Comparison of ENCODE assay signal across 8 cellular contexts in genomic region chr11:46529086-46529905, GRCh38.
DNase-seq lines count a peak whose midpoint lies in the region; ATAC-seq and TF ChIP-seq lines count a peak whose summit lies in the region.

No MANE protein-coding gene starts in this region.

- CTCF ChIA-PET in RWPE1 (lab: Yijun Ruan, JAX) = interaction anchor here (0.6 to 1.5 kb wide), 21 partner anchors 9 to 1386 kb away, joined by 3 to 13 read pairs (median 5); no protein-coding TSS in a partner anchor

- H3K9me3 ChIP-seq in transverse colon = no peaks in the 10 kb centered on the region

- H3K36me3 ChIP-seq in transverse colon = no peaks in the 10 kb centered on the region

- intact Hi-C loops in activated T-helper 2 cell treated with anti-CD3 and anti-CD28 coated beads, Interferon-gamma antibody, Interleukin-2, Interleukin-4, amounts not matched to agents 10 μg/mL and 5 μg/mL and 100 μg/mL, durations not matched to agents 14 hours and 24 hours and 36 hours (cut with micrococcal nuclease) = loop anchor here (1.0 to 2.0 kb wide), 2 partner anchors 140 to 290 kb away; no protein-coding TSS in a partner anchor
- intact Hi-C loops in transverse colon (cut with DNase I; ENCODE audit: low total_unique reads) = no loop called here

- H3K27me3 ChIP-seq in foreskin keratinocyte (no peaks in the 10 kb centered on the region), transverse colon (no peaks in the 10 kb centered on the region)

- peaks cover 17% of the 10 kb centered on the region for H3K4me1 Mint-ChIP-seq in activated T-helper 2 cell treated with anti-CD3 and anti-CD28 coated beads, Interferon-gamma antibody, Interleukin-2, Interleukin-4, amounts not matched to agents 10 μg/mL and 5 μg/mL and 100 μg/mL, durations not matched to agents 14 hours and 24 hours and 36 hours (ENCODE audit: low read depth)
- H3K4me1 Mint-ChIP-seq in osteocyte (ENCODE audit: unreplicated experiment) = peaks cover 4% of the 10 kb centered on the region

- H3K4me3 Mint-ChIP-seq in activated T-helper 2 cell treated with anti-CD3 and anti-CD28 coated beads, Interferon-gamma antibody, Interleukin-2, Interleukin-4, amounts not matched to agents 10 μg/mL and 5 μg/mL and 100 μg/mL, durations not matched to agents 14 hours and 24 hours and 36 hours (ENCODE audit: low read depth) = no peak overlapping the region
- H3K4me3 Mint-ChIP-seq in osteocyte (ENCODE audit: unreplicated experiment) = no peak overlapping the region

- no peak overlapping the region for H3K27ac Mint-ChIP-seq in activated T-helper 2 cell treated with anti-CD3 and anti-CD28 coated beads, Interferon-gamma antibody, Interleukin-2, Interleukin-4, amounts not matched to agents 10 μg/mL and 5 μg/mL and 100 μg/mL, durations not matched to agents 14 hours and 24 hours and 36 hours
- no peak overlapping the region for H3K27ac Mint-ChIP-seq in osteocyte (ENCODE audit: unreplicated experiment)

- H3K4me1 ChIP-seq in foreskin keratinocyte (peaks cover 5% of the 10 kb centered on the region), transverse colon (peaks cover 0 to 37% (median 8%) of the 10 kb centered on the region in 4 donors)

- TF ChIP-seq CTCF in RWPE1 (conservative IDR thresholded peaks at IDR 0.05; ENCODE audit: low read depth) = peak; percentile 92
- TF ChIP-seq CTCF in foreskin keratinocyte (conservative IDR thresholded peaks at IDR 0.05) = peak; percentile 88
- peak; percentile 84 for TF ChIP-seq CTCF in osteocyte (IDR thresholded peaks at IDR 0.05)
- peak; percentile 90 to 95 (median 92) for TF ChIP-seq CTCF in transverse colon (IDR thresholded peaks at IDR 0.05)

- peaks cover 6% of the 10 kb centered on the region for H3K36me3 Mint-ChIP-seq in activated T-helper 2 cell treated with anti-CD3 and anti-CD28 coated beads, Interferon-gamma antibody, Interleukin-2, Interleukin-4, amounts not matched to agents 10 μg/mL and 5 μg/mL and 100 μg/mL, durations not matched to agents 14 hours and 24 hours and 36 hours (ENCODE audit: low read depth)
- peaks cover 4% of the 10 kb centered on the region for H3K36me3 Mint-ChIP-seq in osteocyte (ENCODE audit: unreplicated experiment)

- peaks cover 4% of the 10 kb centered on the region for H3K9me3 Mint-ChIP-seq in activated T-helper 2 cell treated with anti-CD3 and anti-CD28 coated beads, Interferon-gamma antibody, Interleukin-2, Interleukin-4, amounts not matched to agents 10 μg/mL and 5 μg/mL and 100 μg/mL, durations not matched to agents 14 hours and 24 hours and 36 hours
- no peaks in the 10 kb centered on the region for H3K9me3 Mint-ChIP-seq in osteocyte (ENCODE audit: unreplicated experiment)

- H3K27me3 Mint-ChIP-seq in activated T-helper 2 cell treated with anti-CD3 and anti-CD28 coated beads, Interferon-gamma antibody, Interleukin-2, Interleukin-4, amounts not matched to agents 10 μg/mL and 5 μg/mL and 100 μg/mL, durations not matched to agents 14 hours and 24 hours and 36 hours (ENCODE audit: low read depth) = no peaks in the 10 kb centered on the region
- H3K27me3 Mint-ChIP-seq in osteocyte (ENCODE audit: unreplicated experiment) = no peaks in the 10 kb centered on the region

- peak; percentile 74 for ATAC-seq in foreskin keratinocyte

- in situ Hi-C loops in transverse colon (cut with MboI; ENCODE audit: low pct_ligation_motif_present in 1 of 4, low pct_unique_long_range_greater_than_20kb in 1 of 4, low sequenced_read_pairs in 3 of 4) = loop anchor here in 3 of 4 donors (25.0 kb wide), 3 partner anchors 117 to 292 kb away; partner anchors contain the start of genes CHRM4 (in 2 of the 3) and MDK (in 2 of the 3)

- TF ChIP-seq POLR2A in transverse colon (IDR thresholded peaks at IDR 0.05) = no peak

- H3K27ac ChIP-seq in RWPE1 (no peak overlapping the region), foreskin keratinocyte (no peak overlapping the region), transverse colon (no peak overlapping the region)

- TF ChIP-seq EP300 in transverse colon (IDR thresholded peaks at IDR 0.05; ENCODE audit: low read depth) = no peak

- H3K4me3 ChIP-seq in transverse colon = no peak overlapping the region

- DNase-seq in NK-92 treated with Interleukin-12 subunit alpha and Interleukin-12 subunit beta, amount 100 ng/mL, for 24 hours (lab: John Stamatoyannopoulos, UW) = peak; percentile 51
- DNase-seq in NK-92 (lab: John Stamatoyannopoulos, UW; ENCODE audit: unreplicated experiment) = no peak
- DNase-seq in HT1080 (ENCODE audit: low read depth) = peak; percentile 56
- peak; percentile 85 for DNase-seq in RWPE1 (ENCODE audit: low spot score)
- peak; percentile 57 for DNase-seq in activated T-helper 2 cell treated with anti-CD3 and anti-CD28 coated beads, Interferon-gamma antibody, Interleukin-2, Interleukin-4, amounts not matched to agents 10 μg/mL and 5 μg/mL and 100 μg/mL, durations not matched to agents 14 hours and 24 hours and 36 hours (ENCODE audit: low spot score)
- peak in 1 of 2 donors; percentile 24 for DNase-seq in foreskin keratinocyte
- DNase-seq in osteocyte (ENCODE audit: extremely low spot score, unreplicated experiment) = peak; percentile 85
- DNase-seq in transverse colon = peak; percentile 70

- 55 to 83% methylated on average over 2 to 4 of the region's 4 CpGs for WGBS in transverse colon (ENCODE audit: low coverage in 1 of 2), 2 donors

- POLR2A ChIA-PET in RWPE1 (lab: Yijun Ruan, JAX; ENCODE audit: low non-redundant PET) = no interaction called here
